In genomic region chr6:121499666-121500065, GRCh38 we compare ENCODE assay signal across 27 cellular contexts.
"Had no signal": no experiment of that assay in that cellular context is flagged by ENCODE, and none has a peak within 500 bp of the region (broad histone marks: within the 10 kb centered on the region; RNA-seq: fewer than 3 reads in every experiment).

No MANE protein-coding gene starts in this region.

- H3K36me3 ChIP-seq: SJSA1 had no signal

- H3K9me3 ChIP-seq: SJSA1, SK-N-SH had no signal

- H3K9ac ChIP-seq: SK-N-SH had no signal

- H3K27ac Mint-ChIP-seq: activated CD4-positive, alpha-beta T cell treated with anti-CD3 and anti-CD28 coated beads for 36 hours; activated CD4-positive, alpha-beta T cell treated with anti-CD3 and anti-CD28 coated beads, Interleukin-2, amount 10 ng/mL, durations not matched to agents 7 days and 5 days; activated CD8-positive, alpha-beta T cell treated with anti-CD3 and anti-CD28 coated beads, Interleukin-2, amount 10 ng/mL, durations not matched to agents 7 days and 5 days; activated naive CD4-positive, alpha-beta T cell treated with anti-CD3 and anti-CD28 coated beads for 36 hours; activated naive CD4-positive, alpha-beta T cell treated with anti-CD3 and anti-CD28 coated beads, Interleukin-2, amount 50 U/mL, for 72 hours; activated T-cell treated with anti-CD3 and anti-CD28 coated beads, Interleukin-2, amount 50 U/mL, for 24 hours; brain; T-helper 1 cell treated with Interleukin-12 subunit alpha and Interleukin-12 subunit beta and Interleukin-4 antibody, amounts not matched to agents 30 μg/mL and 1 μg/mL, for 36 hours; T-helper 2 cell treated with Interferon-gamma antibody and Interleukin-4, amounts not matched to agents 5 μg/mL and 100 μg/mL, for 36 hours had no signal

- ATAC-seq: activated CD4-positive, alpha-beta T cell treated with anti-CD3 and anti-CD28 coated beads for 36 hours; activated CD8-positive, alpha-beta T cell treated with anti-CD3 and anti-CD28 coated beads, Interleukin-2, amount 10 ng/mL, durations not matched to agents 7 days and 5 days; Panc1 had no signal

- H3K4me1 Mint-ChIP-seq: brain had no signal

- DNase-seq: activated CD4-positive, alpha-beta T cell treated with anti-CD3 and anti-CD28 coated beads for 36 hours; activated CD4-positive, alpha-beta T cell treated with anti-CD3 and anti-CD28 coated beads, Interleukin-2, amount 10 ng/mL, durations not matched to agents 7 days and 5 days; activated CD4-positive, alpha-beta T cell treated with anti-CD3 and anti-CD28 coated beads, Interleukin-2, amount 50 U/mL, for 48 hours; activated CD8-positive, alpha-beta T cell treated with anti-CD3 and anti-CD28 coated beads, Interleukin-2, amount 10 ng/mL, durations not matched to agents 7 days and 5 days; activated gamma-delta T cell treated with Interleukin-2 at 50 U/mL for 16 hours; activated naive CD4-positive, alpha-beta T cell treated with anti-CD3 and anti-CD28 coated beads for 36 hours; activated T-cell treated with anti-CD3 and anti-CD28 coated beads, Interleukin-2, amount 50 U/mL, for 24 hours; anterior cingulate cortex; caudate nucleus; Kasumi-1; KG1; MM.1S; MV-4-11; NCI-H1092; NCI-H1436 treated with DMSO at 0.1 percent for 48 hours; NCI-H1694 treated with DMSO at 0.1 percent for 48 hours; NCI-H2029; NCI-H345; NCI-H524 treated with DMSO at 0.1 percent for 48 hours; SHP77; SK-N-SH had no signal

- H3K4me2 ChIP-seq: SK-N-SH had no signal

- H3K27ac ChIP-seq: SJSA1 had no signal

- H3K36me3 Mint-ChIP-seq: brain had no signal

- H3K27me3 Mint-ChIP-seq: activated CD4-positive, alpha-beta T cell treated with anti-CD3 and anti-CD28 coated beads for 36 hours; activated CD4-positive, alpha-beta T cell treated with anti-CD3 and anti-CD28 coated beads, Interleukin-2, amount 10 ng/mL, durations not matched to agents 7 days and 5 days; activated T-cell treated with anti-CD3 and anti-CD28 coated beads, Interleukin-2, amount 50 U/mL, for 24 hours; brain had no signal

- H3K4me3 Mint-ChIP-seq: activated CD4-positive, alpha-beta T cell treated with anti-CD3 and anti-CD28 coated beads for 36 hours; activated CD4-positive, alpha-beta T cell treated with anti-CD3 and anti-CD28 coated beads, Interleukin-2, amount 10 ng/mL, durations not matched to agents 7 days and 5 days; activated CD8-positive, alpha-beta T cell treated with anti-CD3 and anti-CD28 coated beads, Interleukin-2, amount 10 ng/mL, durations not matched to agents 7 days and 5 days; activated naive CD4-positive, alpha-beta T cell treated with anti-CD3 and anti-CD28 coated beads for 36 hours; activated T-cell treated with anti-CD3 and anti-CD28 coated beads, Interleukin-2, amount 50 U/mL, for 24 hours; brain; T-helper 1 cell treated with Interleukin-12 subunit alpha and Interleukin-12 subunit beta and Interleukin-4 antibody, amounts not matched to agents 30 μg/mL and 1 μg/mL, for 36 hours; T-helper 2 cell treated with Interferon-gamma antibody and Interleukin-4, amounts not matched to agents 5 μg/mL and 100 μg/mL, for 36 hours had no signal

- H3K4me3 ChIP-seq: SJSA1 had no signal

- H3K27me3 ChIP-seq: SJSA1 had no signal

- H3K9me3 Mint-ChIP-seq: activated naive CD4-positive, alpha-beta T cell treated with anti-CD3 and anti-CD28 coated beads for 36 hours; activated naive CD4-positive, alpha-beta T cell treated with anti-CD3 and anti-CD28 coated beads, Interleukin-2, amount 50 U/mL, for 72 hours; activated T-cell treated with anti-CD3 and anti-CD28 coated beads, Interleukin-2, amount 50 U/mL, for 24 hours; brain; T-helper 1 cell treated with Interleukin-12 subunit alpha and Interleukin-12 subunit beta and Interleukin-4 antibody, amounts not matched to agents 30 μg/mL and 1 μg/mL, for 36 hours; T-helper 2 cell treated with Interferon-gamma antibody and Interleukin-4, amounts not matched to agents 5 μg/mL and 100 μg/mL, for 36 hours had no signal
